13 cellular contexts compared by ENCODE assay signal in genomic region chr11:15897211-15897960, GRCh38.
A peak's percentile ranks its signal among the peaks of the same experiment; 100 is the strongest.
DNase-seq lines count a peak whose midpoint lies in the region; ATAC-seq and TF ChIP-seq lines count a peak whose summit lies in the region.
"Had no signal": no experiment of that assay in that cellular context is flagged by ENCODE, and none has a peak within 500 bp of the region (broad histone marks: within the 10 kb centered on the region; RNA-seq: fewer than 3 reads in every experiment).

No MANE protein-coding gene starts in this region.

- no peak overlapping the region for H3K4me3 Mint-ChIP-seq in effector memory CD8-positive, alpha-beta T cell

- TF ChIP-seq CTCF in OCI-LY3 (IDR thresholded peaks at IDR 0.05; ENCODE audit: low read depth, low read length) = no peak
- TF ChIP-seq CTCF in fibroblast of villous mesenchyme (IDR thresholded peaks at IDR 0.05; ENCODE audit: insufficient read depth, low read depth, low read length) = no peak

- no peaks in the 10 kb centered on the region for H3K27me3 Mint-ChIP-seq in effector memory CD8-positive, alpha-beta T cell

- H4K20me1 ChIP-seq in GM23248 (ENCODE audit: insufficient read depth) (no peaks in the 10 kb centered on the region), OCI-LY3 (ENCODE audit: insufficient read depth, low read length) (no peaks in the 10 kb centered on the region)

- in situ Hi-C loops in GM23248 (cut with MboI) = no loop called here

- H3K4me1 Mint-ChIP-seq in effector memory CD8-positive, alpha-beta T cell (ENCODE audit: low read depth in 2 of 2) = no peaks in the 10 kb centered on the region

- H3K9me2 ChIP-seq in GM23248 (ENCODE audit: insufficient read depth) = no peaks in the 10 kb centered on the region

- H3K79me2 ChIP-seq in GM23248 (ENCODE audit: insufficient read depth) = no peaks in the 10 kb centered on the region
- H3K79me2 ChIP-seq in OCI-LY3 (ENCODE audit: low read length) = no peaks in the 10 kb centered on the region

- 34 to 38% methylated on average over 6 of the region's 6 CpGs for WGBS in GM23248 (ENCODE audit: low coverage in 1 of 2, low lambda C conversion rate in 2 of 2, missing lambda C conversion rate in 2 of 2), 2 experiments

- H3K4me3 ChIP-seq in GM23248 = no peak overlapping the region
- no peak overlapping the region for H3K4me3 ChIP-seq in OCI-LY3 (ENCODE audit: low read length)
- H3K4me3 ChIP-seq in fibroblast of villous mesenchyme (ENCODE audit: low read depth, low read length) = no peak overlapping the region
- H3K4me3 ChIP-seq in skeletal muscle cell (ENCODE audit: low read depth, low read length) = no peak overlapping the region

- no peak for ATAC-seq in effector memory CD8-positive, alpha-beta T cell (replicated peaks)
- ATAC-seq in left cardiac atrium = no peak

- H3K27ac ChIP-seq in GM23248 = no peak overlapping the region
- H3K27ac ChIP-seq in OCI-LY3 (ENCODE audit: low read length) = no peak overlapping the region
- H3K27ac ChIP-seq: epithelial cell of prostate had no signal

- no peak overlapping the region for H2AFZ ChIP-seq in GM23248
- H2AFZ ChIP-seq in OCI-LY3 (ENCODE audit: low read depth, low read length) = no peak overlapping the region

- H3K36me3 ChIP-seq in GM23248 (ENCODE audit: low read depth) (no peaks in the 10 kb centered on the region), OCI-LY3 (replicated peaks; ENCODE audit: low read depth, low read length) (no peaks in the 10 kb centered on the region)

- H3K9me3 ChIP-seq in GM23248 (ENCODE audit: low read depth) (no peaks in the 10 kb centered on the region), OCI-LY3 (ENCODE audit: insufficient read depth, low read length) (no peaks in the 10 kb centered on the region)

- peaks cover 4 to 8% of the 10 kb centered on the region in 2 donors for H3K9me3 Mint-ChIP-seq in effector memory CD8-positive, alpha-beta T cell

- H3K27ac Mint-ChIP-seq in effector memory CD8-positive, alpha-beta T cell = no peak overlapping the region

- H3K9ac ChIP-seq in GM23248 (no peak overlapping the region), OCI-LY3 (ENCODE audit: low read length) (no peak overlapping the region)

- H3K36me3 Mint-ChIP-seq in effector memory CD8-positive, alpha-beta T cell (ENCODE audit: insufficient read depth) = no peaks in the 10 kb centered on the region

- H3K4me1 ChIP-seq in GM23248 (ENCODE audit: insufficient read depth) (no peaks in the 10 kb centered on the region), OCI-LY3 (ENCODE audit: low read length) (peaks cover 26% of the 10 kb centered on the region)

- peak; percentile 27 for DNase-seq in GM23248
- DNase-seq in fibroblast of villous mesenchyme (ENCODE audit: low read depth) = peak; percentile 90
- DNase-seq in skeletal muscle cell (ENCODE audit: low read depth) = peak; percentile 11
- DNase-seq in cortex of kidney (lab: John Stamatoyannopoulos, UW) = no peak
- DNase-seq in NCI-H2227 treated with DMSO at 0.1 percent for 48 hours (lab: John Stamatoyannopoulos, UW) = no peak
- DNase-seq in effector memory CD8-positive, alpha-beta T cell = no peak
- DNase-seq in left cardiac atrium = no peak
- DNase-seq: activated T-cell treated with anti-CD3 and anti-CD28 coated beads, Interleukin-2, amount 50 U/mL, for 1 hour; DMS153; NCI-H1930; stimulated activated naive CD4-positive, alpha-beta T cell treated with Interleukin-2 at 50 U/mL for 16 hours had no signal

- intact Hi-C loops in left cardiac atrium (cut with DNase I) = no loop called here

- H3K27me3 ChIP-seq in GM23248 (replicated peaks; ENCODE audit: insufficient read depth) (peaks cover 5% of the 10 kb centered on the region; the same call in 1 of the 2 replicates), OCI-LY3 (ENCODE audit: low read depth, low read length) (no peaks in the 10 kb centered on the region)

- H3F3A ChIP-seq in GM23248 (ENCODE audit: insufficient read depth) = no peaks in the 10 kb centered on the region

- H3K4me2 ChIP-seq in GM23248 (ENCODE audit: unreplicated experiment) (no peak overlapping the region), OCI-LY3 (ENCODE audit: low read length) (peak overlapping the region; percentile 20)

Comparison
In these comparisons a context has a peak if more than half of its experiments do, and no peak if none do; other contexts are left out.
1. DNase-seq: peak in GM23248 (single experiment), fibroblast of villous mesenchyme (single experiment) and skeletal muscle cell (single experiment); none in cortex of kidney (single experiment), NCI-H2227 treated with DMSO at 0.1 percent for 48 hours (single experiment), effector memory CD8-positive, alpha-beta T cell (0 of 3) and left cardiac atrium (single experiment).